In genomic region chr5:74493426-74493825, GRCh38 we compare ENCODE assay signal across 19 cellular contexts.
A peak's percentile ranks its signal among the peaks of the same experiment; 100 is the strongest.
DNase-seq lines count a peak whose midpoint lies in the region; ATAC-seq and TF ChIP-seq lines count a peak whose summit lies in the region.
"Had no signal": no experiment of that assay in that cellular context is flagged by ENCODE, and none has a peak within 500 bp of the region (broad histone marks: within the 10 kb centered on the region; RNA-seq: fewer than 3 reads in every experiment).

No MANE protein-coding gene starts in this region.

- H3K4me2 ChIP-seq in trophoblast cell (ENCODE audit: low read length), result no peak overlapping the region
- H3K4me2 ChIP-seq: A549 had no signal

- no peak for ATAC-seq in GM21360 (IDR thresholded peaks at IDR 0.05; ENCODE audit: unreplicated experiment)
- ATAC-seq in HG03135 (IDR thresholded peaks at IDR 0.05; ENCODE audit: unreplicated experiment), result no peak
- ATAC-seq: A549 had no signal

- peak overlapping the region; percentile 44 for H4K12ac ChIP-seq in trophoblast cell (ENCODE audit: low read depth, low read length)

- H3K4me1 ChIP-seq in trophoblast cell (ENCODE audit: control insufficient read depth in 1 of 2, insufficient read depth in 2 of 2, low read length in 2 of 2), result peaks cover 5 to 13% of the 10 kb centered on the region in 2 experiments
- H3K4me1 ChIP-seq: A549 had no signal

- peak overlapping the region; percentile 53 for H4K8ac ChIP-seq in trophoblast cell (ENCODE audit: low read depth, low read length)

- H3K18ac ChIP-seq in trophoblast cell (ENCODE audit: low read length), result no peak overlapping the region

- peak overlapping the region; percentile 97 for H2BK120ac ChIP-seq in trophoblast cell (ENCODE audit: insufficient read depth, low read length, poor library complexity)

- H2AK5ac ChIP-seq in trophoblast cell (ENCODE audit: low read length), result peak overlapping the region; percentile 92

- H2AFZ ChIP-seq in trophoblast cell (ENCODE audit: insufficient read depth, low read length, poor library complexity), result no peak overlapping the region

- H3K9me3 ChIP-seq in trophoblast cell (ENCODE audit: insufficient read depth, low read depth, low read length) (no peaks in the 10 kb centered on the region), MG63 (no peaks in the 10 kb centered on the region)
- H3K9me3 ChIP-seq: A549, BE2C had no signal

- H3K36me3 ChIP-seq in trophoblast cell (ENCODE audit: control insufficient read depth in 1 of 2, insufficient read depth in 2 of 2, low read length in 2 of 2), result no peaks in the 10 kb centered on the region
- H3K36me3 ChIP-seq in MG63, result no peaks in the 10 kb centered on the region
- H3K36me3 ChIP-seq: BE2C had no signal

- peaks cover 41% of the 10 kb centered on the region for H3K79me1 ChIP-seq in trophoblast cell (ENCODE audit: low read length)

- DNase-seq in Caki2 (ENCODE audit: low read depth) (peak; percentile 3), NCI-H226 (peak; percentile 10), epithelial cell of proximal tubule (ENCODE audit: low read depth) (peak; percentile 63), trophoblast cell (peak; percentile 13 to 74), MG63 (no peak), GM13977 (ENCODE audit: low spot score) (no peak)
- DNase-seq: BE2C; DMS79; H7; NCI-H1092 treated with DMSO at 0.1 percent for 48 hours; NCI-H1436 treated with DMSO at 0.1 percent for 48 hours; NCI-H1930; NCI-H510A treated with DMSO at 0.1 percent for 48 hours; NCI-H774; NK-92 treated with Interleukin-12 subunit alpha and Interleukin-12 subunit beta, amount 100 ng/mL, for 24 hours; SIG-M5 had no signal

- H3K9ac ChIP-seq in trophoblast cell (ENCODE audit: low read length), result no peak overlapping the region

- peak overlapping the region; percentile 76 for H3K4ac ChIP-seq in trophoblast cell (ENCODE audit: low read depth, low read length)

- TF ChIP-seq CTCF in epithelial cell of proximal tubule (conservative IDR thresholded peaks at IDR 0.05; ENCODE audit: low read depth, low read length), result no peak
- TF ChIP-seq CTCF in GM13977 (IDR thresholded peaks at IDR 0.05; ENCODE audit: extremely low read depth, insufficient read depth, missing control alignments), result no peak

- no peak overlapping the region for H3K23ac ChIP-seq in trophoblast cell (ENCODE audit: low read length)

- in situ Hi-C loops in Caki2 (cut with HindIII; ENCODE audit: low pct_unique_long_range_greater_than_20kb, low sequenced_read_pairs), result no loop called here
- in situ Hi-C loops in GM13977 (cut with MboI; ENCODE audit: low pct_unique_long_range_greater_than_20kb, low sequenced_read_pairs, unreplicated experiment), result no loop called here

- peaks cover 4% of the 10 kb centered on the region for H3K79me2 ChIP-seq in trophoblast cell (ENCODE audit: control insufficient read depth, insufficient read depth, low read length, poor library complexity)

- peak overlapping the region; percentile 92 for H3K14ac ChIP-seq in trophoblast cell (ENCODE audit: low read length)

- H3K27me3 ChIP-seq in trophoblast cell (ENCODE audit: insufficient read depth, low read length), result no peaks in the 10 kb centered on the region
- no peaks in the 10 kb centered on the region for H3K27me3 ChIP-seq in MG63
- H3K27me3 ChIP-seq: BE2C had no signal

- H3K4me3 ChIP-seq in epithelial cell of proximal tubule (ENCODE audit: low read depth, low read length) (no peak overlapping the region), trophoblast cell (ENCODE audit: low read depth, low read length) (no peak overlapping the region), MG63 (no peak overlapping the region)
- H3K4me3 ChIP-seq: A549 had no signal

- H4K91ac ChIP-seq in trophoblast cell (ENCODE audit: low read depth, low read length), result peak overlapping the region; percentile 97

- H3K27ac ChIP-seq in trophoblast cell (ENCODE audit: low read depth, low read length), result peak overlapping the region; percentile 82
- H3K27ac ChIP-seq: A549 had no signal

- peak overlapping the region; percentile 96 for H2BK5ac ChIP-seq in trophoblast cell (ENCODE audit: low read depth, low read length, poor library complexity)

- H2BK12ac ChIP-seq in trophoblast cell (ENCODE audit: low read length), result peak overlapping the region; percentile 98

Comparison
In these comparisons a context has a peak if more than half of its experiments do, and no peak if none do; other contexts are left out.
1. DNase-seq: peak in Caki2 (single experiment), NCI-H226 (single experiment), epithelial cell of proximal tubule (single experiment) and trophoblast cell (2 of 2); none in MG63 (single experiment) and GM13977 (single experiment).